ENCODE assay signal across 11 cellular contexts in the genomic region with DNA sequence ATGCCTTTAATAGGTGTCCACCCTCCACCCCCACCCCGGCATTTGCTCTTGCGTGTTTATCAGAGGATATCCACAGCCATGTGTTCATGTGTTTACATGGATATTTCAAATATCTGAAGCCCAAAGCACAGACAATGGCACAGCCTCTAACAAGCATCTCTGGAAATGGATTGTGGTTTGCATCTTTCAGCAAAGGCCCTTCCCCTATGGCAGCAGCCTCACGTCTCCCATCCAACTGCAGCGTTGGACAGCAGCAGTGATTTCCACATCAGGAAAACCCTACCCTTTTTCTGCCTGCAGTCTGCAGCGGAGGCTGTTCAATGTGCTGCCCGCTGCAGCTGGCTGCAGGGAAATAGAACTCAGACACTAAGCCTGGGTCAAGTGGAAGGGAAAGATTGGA. TPM values are rescaled to one million over a fixed set of nuclear protein-coding genes. Genes with fewer than 3 reads are reported as not detected.
DNase-seq lines count a peak whose midpoint lies in the region; ATAC-seq, FAIRE-seq and TF ChIP-seq lines count a peak whose summit lies in the region.
"Had no signal": no experiment of that assay in that cellular context is flagged by ENCODE, and none has a peak within 500 bp of the region (broad histone marks: within the 10 kb centered on the region; RNA-seq: fewer than 3 reads in every experiment).

No MANE protein-coding gene starts in this region.

- H3K4me3 ChIP-seq in astrocyte (ENCODE audit: insufficient read depth, low read depth, low read length): no peak overlapping the region
- H3K4me3 ChIP-seq in tibial nerve: peak overlapping the region in 3 of 4 donors; percentile 32 to 80 (median 63)

- H3K4me1 ChIP-seq in astrocyte (ENCODE audit: insufficient read depth, low read length): peaks cover 32% of the 10 kb centered on the region
- H3K4me1 ChIP-seq in tibial nerve: peaks cover 0 to 82% (median 12%) of the 10 kb centered on the region in 4 donors

- DNase-seq in activated naive CD8-positive, alpha-beta T cell treated with anti-CD3 and anti-CD28 coated beads for 36 hours: no peak
- DNase-seq in astrocyte (ENCODE audit: low read depth): no peak
- DNase-seq in memory B cell (ENCODE audit: low spot score in 2 of 2): no peak
- no peak for DNase-seq in tibial nerve (ENCODE audit: low spot score in 2 of 2)
- no peak for DNase-seq in superior temporal gyrus (ENCODE audit: extremely low spot score)
- no peak for DNase-seq in NCI-H2107 (lab: John Stamatoyannopoulos, UW)
- DNase-seq: activated effector memory CD4-positive, alpha-beta T cell treated with Interleukin-2 at 50 U/mL for 16 hours; MM.1S had no signal

- no peak overlapping the region for H3K27ac Mint-ChIP-seq in activated naive CD8-positive, alpha-beta T cell
- H3K27ac Mint-ChIP-seq in activated naive CD8-positive, alpha-beta T cell treated with anti-CD3 and anti-CD28 coated beads for 36 hours: no peak overlapping the region
- H3K27ac Mint-ChIP-seq in astrocyte (ENCODE audit: unreplicated experiment) (no peak overlapping the region), memory B cell (no peak overlapping the region)

- H3K36me3 Mint-ChIP-seq in activated naive CD8-positive, alpha-beta T cell: no peaks in the 10 kb centered on the region
- H3K36me3 Mint-ChIP-seq in activated naive CD8-positive, alpha-beta T cell treated with anti-CD3 and anti-CD28 coated beads for 36 hours: peaks cover 1% of the 10 kb centered on the region
- no peaks in the 10 kb centered on the region for H3K36me3 Mint-ChIP-seq in astrocyte (ENCODE audit: low read depth, unreplicated experiment)
- H3K36me3 Mint-ChIP-seq in memory B cell: no peaks in the 10 kb centered on the region

- H4K20me1 ChIP-seq in astrocyte (ENCODE audit: insufficient read depth, low read length): peaks cover 9% of the 10 kb centered on the region

- no peaks in the 10 kb centered on the region for H3K9me3 ChIP-seq in astrocyte (ENCODE audit: insufficient read depth, low read depth, low read length)
- no peaks in the 10 kb centered on the region for H3K9me3 ChIP-seq in tibial nerve

- peaks cover 36% of the 10 kb centered on the region for H3K4me1 Mint-ChIP-seq in activated naive CD8-positive, alpha-beta T cell (ENCODE audit: low read depth)
- H3K4me1 Mint-ChIP-seq in activated naive CD8-positive, alpha-beta T cell treated with anti-CD3 and anti-CD28 coated beads for 36 hours: peaks cover 39% of the 10 kb centered on the region
- peaks cover 26% of the 10 kb centered on the region for H3K4me1 Mint-ChIP-seq in astrocyte (ENCODE audit: low read depth, unreplicated experiment)
- H3K4me1 Mint-ChIP-seq in memory B cell: peaks cover 11% of the 10 kb centered on the region

- H3K36me3 ChIP-seq in astrocyte (ENCODE audit: insufficient read depth, low read length) (no peaks in the 10 kb centered on the region), tibial nerve (no peaks in the 10 kb centered on the region)

- H3K4me3 Mint-ChIP-seq in activated naive CD8-positive, alpha-beta T cell: peak overlapping the region; percentile 76
- H3K4me3 Mint-ChIP-seq in activated naive CD8-positive, alpha-beta T cell treated with anti-CD3 and anti-CD28 coated beads for 36 hours: no peak overlapping the region
- H3K4me3 Mint-ChIP-seq in astrocyte (ENCODE audit: unreplicated experiment) (peak overlapping the region; percentile 67), memory B cell (peak overlapping the region; percentile 54)

- H3K27ac ChIP-seq in astrocyte (ENCODE audit: low read depth, low read length): no peak overlapping the region
- H3K27ac ChIP-seq in tibial nerve: peak overlapping the region in 2 of 4 donors; percentile 66 to 84

- no peak overlapping the region for H2AFZ ChIP-seq in astrocyte (ENCODE audit: low read depth, low read length)

- peak in 1 of 2 donors; percentile 25 for TF ChIP-seq EP300 in tibial nerve (IDR thresholded peaks at IDR 0.05)

- no peak for TF ChIP-seq POLR2A in tibial nerve (IDR thresholded peaks at IDR 0.05)

- WGBS in tibial nerve, 2 donors: 31% methylated on average over 6 of the region's 6 CpGs

- no peak overlapping the region for H3K9ac ChIP-seq in astrocyte (ENCODE audit: low read length)

- no peaks in the 10 kb centered on the region for H3K9me3 Mint-ChIP-seq in activated naive CD8-positive, alpha-beta T cell (ENCODE audit: low read depth)
- H3K9me3 Mint-ChIP-seq in activated naive CD8-positive, alpha-beta T cell treated with anti-CD3 and anti-CD28 coated beads for 36 hours: no peaks in the 10 kb centered on the region
- no peaks in the 10 kb centered on the region for H3K9me3 Mint-ChIP-seq in astrocyte (ENCODE audit: unreplicated experiment)
- H3K9me3 Mint-ChIP-seq in memory B cell: no peaks in the 10 kb centered on the region

- H3K79me2 ChIP-seq in astrocyte (ENCODE audit: insufficient read depth, low read length): no peaks in the 10 kb centered on the region

- peaks cover 19% of the 10 kb centered on the region for H3K27me3 Mint-ChIP-seq in activated naive CD8-positive, alpha-beta T cell
- peaks cover 38% of the 10 kb centered on the region for H3K27me3 Mint-ChIP-seq in activated naive CD8-positive, alpha-beta T cell treated with anti-CD3 and anti-CD28 coated beads for 36 hours
- H3K27me3 Mint-ChIP-seq in astrocyte (ENCODE audit: low read depth, unreplicated experiment): peaks cover 63% of the 10 kb centered on the region
- peaks cover 15% of the 10 kb centered on the region for H3K27me3 Mint-ChIP-seq in memory B cell

- H3K27me3 ChIP-seq in astrocyte (ENCODE audit: insufficient read depth, low read length) (peaks cover 47% of the 10 kb centered on the region), tibial nerve (peaks cover 0 to 24% of the 10 kb centered on the region in 2 donors)

- ATAC-seq in memory B cell (ENCODE audit: low read depth): no peak
- no peak for ATAC-seq in HG02798 (IDR thresholded peaks at IDR 0.05; ENCODE audit: poor library complexity, unreplicated experiment)

- no peak overlapping the region for H3K4me2 ChIP-seq in astrocyte (ENCODE audit: low read length)

- TF ChIP-seq CTCF in astrocyte (IDR thresholded peaks at IDR 0.05; ENCODE audit: insufficient read depth, low read depth, low read length): no peak
- no peak for TF ChIP-seq CTCF in tibial nerve (IDR thresholded peaks at IDR 0.05)

- no peak for FAIRE-seq in astrocyte (lab: Jason Lieb, UNC)
- FAIRE-seq: frontal cortex had no signal

RNA-seq across cellular contexts. Expression of a gene that starts 1.6 kb away (rescaled TPM):
- total RNA-seq in activated naive CD8-positive, alpha-beta T cell treated with anti-CD3 and anti-CD28 coated beads for 36 hours: 100 to 1,000 TPM; 223 to 226 TPM
- 0.43 and 0.53 TPM in 2 replicates for total RNA-seq in astrocyte
- total RNA-seq in tibial nerve: 10 to 100 TPM; 24.0 to 32.9 (median 30.2) TPM

RNA-seq across cellular contexts. Expression of a gene that starts 38.7 kb away (rescaled TPM):
- total RNA-seq in activated naive CD8-positive, alpha-beta T cell treated with anti-CD3 and anti-CD28 coated beads for 36 hours: 10 to 100 TPM; 18.7 to 19.8 TPM
- total RNA-seq in astrocyte: 15.5 and 17.0 TPM in 2 replicates
- 10 to 100 TPM in 1 of 4 donors, 1 to 10 TPM in 3; 1.5 to 18.0 (median 3.7) TPM for total RNA-seq in tibial nerve

Comparison
In these comparisons a context has a peak if more than half of its experiments do, and no peak if none do; other contexts are left out.
1. RNA of a gene that starts 1.6 kb away (total RNA-seq): 223 to 226 TPM in activated naive CD8-positive, alpha-beta T cell treated with anti-CD3 and anti-CD28 coated beads for 36 hours and 24.0 to 32.9 TPM in tibial nerve; 0.43 to 0.53 TPM in astrocyte; every median in the first group is over 10 times any median in the second.